9 cellular contexts compared by ENCODE assay signal in genomic region chr6:12608016-12608860, GRCh38.
DNase-seq lines count a peak whose midpoint lies in the region; ATAC-seq and TF ChIP-seq lines count a peak whose summit lies in the region.
"Had no signal": no experiment of that assay in that cellular context is flagged by ENCODE, and none has a peak within 500 bp of the region (broad histone marks: within the 10 kb centered on the region; RNA-seq: fewer than 3 reads in every experiment).

No MANE protein-coding gene starts in this region.

- peak overlapping the region; percentile 67 for H3K4me2 ChIP-seq in DOHH2 (ENCODE audit: low read length)

- no peaks in the 10 kb centered on the region for H4K20me1 ChIP-seq in DOHH2 (ENCODE audit: control insufficient read depth, insufficient read depth, low read depth, low read length)

- H3F3A ChIP-seq in DOHH2 (ENCODE audit: control insufficient read depth, insufficient read depth): no peaks in the 10 kb centered on the region

- ATAC-seq in GM21526 (IDR thresholded peaks at IDR 0.05; ENCODE audit: low FRiP score, unreplicated experiment) (peak; percentile 65), HG03571 (IDR thresholded peaks at IDR 0.05; ENCODE audit: unreplicated experiment) (peak; percentile 70)

- H3K4me1 ChIP-seq in DOHH2 (ENCODE audit: control insufficient read depth, low read length): peaks cover 40% of the 10 kb centered on the region
- H3K4me1 ChIP-seq: parathyroid adenoma had no signal

- intact Hi-C loops in cardiac septum (cut with DNase I): loop anchor here (5.0 to 10.0 kb wide), 3 partner anchors 203 to 951 kb away; no protein-coding TSS in a partner anchor

- H3K9me3 ChIP-seq in DOHH2 (ENCODE audit: control insufficient read depth, insufficient read depth, low read length): no peaks in the 10 kb centered on the region

- TF ChIP-seq CTCF in DOHH2 (IDR thresholded peaks at IDR 0.05; ENCODE audit: low read depth, low read length, poor library complexity, severe bottlenecking) (no peak), epithelial cell of esophagus (IDR thresholded peaks at IDR 0.05; ENCODE audit: insufficient read depth, low read depth, low read length, missing control alignments) (no peak)

- DNase-seq in epithelial cell of esophagus (ENCODE audit: low read depth): peak; percentile 59
- no peak for DNase-seq in stimulated activated naive CD4-positive, alpha-beta T cell treated with Interleukin-2 at 50 U/mL for 16 hours (lab: John Stamatoyannopoulos, UW)
- no peak for DNase-seq in occipital lobe (lab: John Stamatoyannopoulos, UW)
- no peak for DNase-seq in NCI-H146 (lab: John Stamatoyannopoulos, UW)
- DNase-seq in cardiac septum (ENCODE audit: low spot score): no peak

- peak overlapping the region; percentile 41 for H3K27ac ChIP-seq in DOHH2 (ENCODE audit: low read depth, low read length)
- H3K27ac ChIP-seq: parathyroid adenoma had no signal

- no peaks in the 10 kb centered on the region for H3K79me2 ChIP-seq in DOHH2 (ENCODE audit: control insufficient read depth, low read length)
- H3K79me2 ChIP-seq: parathyroid adenoma had no signal

- H3K9me2 ChIP-seq in DOHH2 (replicated peaks; ENCODE audit: control insufficient read depth, low read length): no peaks in the 10 kb centered on the region

- H3K4me3 ChIP-seq in DOHH2 (ENCODE audit: low read length) (peak overlapping the region; percentile 58), epithelial cell of esophagus (ENCODE audit: low read length) (no peak overlapping the region)

- H3K27me3 ChIP-seq in DOHH2 (ENCODE audit: control insufficient read depth, low read length): peaks cover 8% of the 10 kb centered on the region

- no peaks in the 10 kb centered on the region for H3K36me3 ChIP-seq in DOHH2 (ENCODE audit: control insufficient read depth, low read length)
